21 cellular contexts compared by ENCODE assay signal in the genomic region with DNA sequence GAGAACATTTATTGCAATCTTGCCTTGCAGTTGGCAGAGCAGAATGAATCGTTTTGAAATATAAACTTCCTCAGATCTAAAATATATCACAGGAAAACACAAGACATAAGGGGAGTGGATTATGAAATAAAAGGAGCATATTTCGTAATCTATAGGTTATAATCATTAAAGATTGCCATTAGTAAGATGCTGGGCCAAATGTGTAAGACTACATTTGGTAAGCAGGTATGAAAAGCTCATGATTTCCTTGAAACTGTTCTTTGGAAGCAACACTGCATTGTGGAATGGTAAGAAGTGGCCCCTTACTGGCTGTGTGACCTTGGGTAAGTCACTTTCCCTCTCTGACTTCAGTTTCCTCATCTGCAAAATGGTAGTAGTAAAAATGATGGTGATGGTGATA.
"Had no signal": no experiment of that assay in that cellular context is flagged by ENCODE, and none has a peak within 500 bp of the region (broad histone marks: within the 10 kb centered on the region; RNA-seq: fewer than 3 reads in every experiment).

No MANE protein-coding gene starts in this region.

- ATAC-seq: gastrocnemius medialis; left ventricle myocardium superior; lower lobe of right lung; naive thymus-derived CD8-positive, alpha-beta T cell; pancreas; right lobe of liver; stimulated activated naive B cell treated with anti-CD40 and anti-IgM and Interleukin-4, amounts not matched to agents 10 μg/mL and 1 μg/mL and 100 μg/mL, for 72 hours had no signal

- H3K36me3 ChIP-seq: gastrocnemius medialis, lower lobe of right lung, pancreas, right lobe of liver, thoracic aorta, tibial nerve, upper lobe of left lung had no signal

- H3K27me3 Mint-ChIP-seq: naive thymus-derived CD8-positive, alpha-beta T cell; progenitor cell of endocrine pancreas; stimulated activated naive B cell treated with anti-CD40 and anti-IgM and Interleukin-4, amounts not matched to agents 10 μg/mL and 1 μg/mL and 100 μg/mL, for 72 hours; stimulated activated naive CD8-positive, alpha-beta T cell treated with anti-CD3 and anti-CD28 coated beads, Interleukin-15, Interleukin-2, amounts not matched to agents 100 ng/mL and 50 ng/mL, for 24 hours had no signal

- H3K4me3 ChIP-seq: dorsolateral prefrontal cortex, gastrocnemius medialis, lower lobe of right lung, pancreas, right lobe of liver, thoracic aorta, tibial nerve, upper lobe of left lung had no signal

- H3K9me3 ChIP-seq: gastrocnemius medialis, lower lobe of right lung, pancreas, right lobe of liver, thoracic aorta, tibial nerve, upper lobe of left lung had no signal

- H3K4me1 Mint-ChIP-seq: stimulated activated naive B cell treated with anti-CD40 and anti-IgM and Interleukin-4, amounts not matched to agents 10 μg/mL and 1 μg/mL and 100 μg/mL, for 72 hours had no signal

- H3K27ac Mint-ChIP-seq: naive thymus-derived CD8-positive, alpha-beta T cell; progenitor cell of endocrine pancreas; stimulated activated naive B cell treated with anti-CD40 and anti-IgM and Interleukin-4, amounts not matched to agents 10 μg/mL and 1 μg/mL and 100 μg/mL, for 72 hours; stimulated activated naive CD8-positive, alpha-beta T cell treated with anti-CD3 and anti-CD28 coated beads, Interleukin-15, Interleukin-2, amounts not matched to agents 100 ng/mL and 50 ng/mL, for 24 hours had no signal

- H3K9me3 Mint-ChIP-seq: naive thymus-derived CD8-positive, alpha-beta T cell; stimulated activated naive CD8-positive, alpha-beta T cell treated with anti-CD3 and anti-CD28 coated beads, Interleukin-15, Interleukin-2, amounts not matched to agents 100 ng/mL and 50 ng/mL, for 24 hours had no signal

- H3K27me3 ChIP-seq: gastrocnemius medialis, right lobe of liver, tibial nerve, upper lobe of left lung had no signal

- H3K4me1 ChIP-seq: gastrocnemius medialis, lower lobe of right lung, pancreas, right lobe of liver, tibial nerve, upper lobe of left lung had no signal

- FAIRE-seq: keratinocyte, pancreas, small intestine, urothelium cell line had no signal

- H3K4me3 Mint-ChIP-seq: naive thymus-derived CD8-positive, alpha-beta T cell; stimulated activated naive B cell treated with anti-CD40 and anti-IgM and Interleukin-4, amounts not matched to agents 10 μg/mL and 1 μg/mL and 100 μg/mL, for 72 hours; stimulated activated naive CD8-positive, alpha-beta T cell treated with anti-CD3 and anti-CD28 coated beads, Interleukin-15, Interleukin-2, amounts not matched to agents 100 ng/mL and 50 ng/mL, for 24 hours had no signal

- DNase-seq: dorsolateral prefrontal cortex; effector CD4-positive, alpha-beta T cell; foreskin fibroblast; gastrocnemius medialis; head of caudate nucleus; left ventricle myocardium superior; lower lobe of right lung; naive thymus-derived CD8-positive, alpha-beta T cell; pancreas; right lobe of liver; small intestine; stimulated activated CD4-positive, alpha-beta T cell treated with anti-CD3 and anti-CD28 coated beads, Interleukin-15, amount 100 ng/mL, for 24 hours; stimulated activated CD4-positive, alpha-beta T cell treated with anti-CD3 and anti-CD28 coated beads, Interleukin-2, amount 100 ng/mL, for 48 hours; stimulated activated naive B cell treated with anti-CD40 and anti-IgM and Interleukin-4, amounts not matched to agents 10 μg/mL and 1 μg/mL and 100 μg/mL, for 72 hours; upper lobe of left lung had no signal

- H3K36me3 Mint-ChIP-seq: naive thymus-derived CD8-positive, alpha-beta T cell; stimulated activated naive B cell treated with anti-CD40 and anti-IgM and Interleukin-4, amounts not matched to agents 10 μg/mL and 1 μg/mL and 100 μg/mL, for 72 hours had no signal

- H3K27ac ChIP-seq: dorsolateral prefrontal cortex, gastrocnemius medialis, lower lobe of right lung, pancreas, right lobe of liver, thoracic aorta, tibial nerve, upper lobe of left lung had no signal
